In the genomic region with DNA sequence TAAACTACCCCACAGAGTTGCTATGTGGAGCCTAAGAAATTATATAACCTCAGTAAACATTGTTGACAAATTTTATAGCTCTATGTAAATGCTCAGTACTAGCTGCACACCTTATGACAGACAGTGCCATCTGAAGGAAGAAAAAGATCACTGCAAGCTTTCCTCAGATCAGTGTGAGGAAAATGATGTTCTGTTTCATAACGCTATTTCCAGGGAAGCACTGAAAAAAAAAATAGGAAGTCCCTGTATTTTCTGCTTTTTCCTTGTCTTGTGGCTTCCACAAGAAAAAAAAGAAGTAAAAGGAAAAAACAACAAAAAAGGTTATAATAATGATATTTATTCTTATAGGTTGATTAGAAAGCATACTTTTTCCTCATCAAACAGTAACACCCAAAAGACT, we compare ENCODE assay signal across 8 cellular contexts. TPM values are rescaled to one million over a fixed set of nuclear protein-coding genes. Genes with fewer than 3 reads are reported as not detected.
DNase-seq lines count a peak whose midpoint lies in the region; ATAC-seq and TF ChIP-seq lines count a peak whose summit lies in the region.

No MANE protein-coding gene starts in this region.

- H3K27ac ChIP-seq in body of pancreas = no peak overlapping the region
- H3K27ac ChIP-seq in left lung = peak overlapping the region in 1 of 2 donors; percentile 25

- H3K9me3 ChIP-seq in body of pancreas (no peaks in the 10 kb centered on the region), left lung (no peaks in the 10 kb centered on the region)

- H3K4me3 Mint-ChIP-seq in activated T-cell treated with anti-CD3 and anti-CD28 coated beads, Interleukin-2, amount 50 U/mL, for 4 hours = no peak overlapping the region

- no peak for DNase-seq in activated T-cell treated with anti-CD3 and anti-CD28 coated beads, Interleukin-2, amount 50 U/mL, for 4 hours
- no peak for DNase-seq in activated T-cell treated with anti-CD3 and anti-CD28 coated beads for 4 hours
- peak; percentile 32 for DNase-seq in NCI-H2227 treated with DMSO at 0.1 percent for 48 hours (lab: John Stamatoyannopoulos, UW)
- no peak for DNase-seq in body of pancreas
- DNase-seq in left lung = no peak
- DNase-seq in activated naive CD4-positive, alpha-beta T cell treated with anti-CD3 and anti-CD28 coated beads, Interleukin-2, amount 50 U/mL, for 16 hours = no peak

- no peak for TF ChIP-seq POLR2A in body of pancreas (IDR thresholded peaks at IDR 0.05)

- H3K36me3 ChIP-seq in body of pancreas (replicated peaks in 1 of 2; ENCODE audit: insufficient read depth in 1 of 2, low read depth in 2 of 2) = no peaks in the 10 kb centered on the region
- no peaks in the 10 kb centered on the region for H3K36me3 ChIP-seq in left lung

- H3K27me3 Mint-ChIP-seq in activated T-cell treated with anti-CD3 and anti-CD28 coated beads, Interleukin-2, amount 50 U/mL, for 4 hours (ENCODE audit: low read depth) = no peaks in the 10 kb centered on the region

- 0 to 10% methylated on average over 1 of the region's 1 CpG for WGBS in body of pancreas, 2 donors

- H3K4me3 ChIP-seq in body of pancreas (no peak overlapping the region), left lung (no peak overlapping the region)

- peaks cover 12% of the 10 kb centered on the region for H3K9me3 Mint-ChIP-seq in activated T-cell treated with anti-CD3 and anti-CD28 coated beads, Interleukin-2, amount 50 U/mL, for 4 hours

- H3K36me3 Mint-ChIP-seq in activated T-cell treated with anti-CD3 and anti-CD28 coated beads, Interleukin-2, amount 50 U/mL, for 4 hours (ENCODE audit: insufficient read depth) = peaks cover 16% of the 10 kb centered on the region

- H3K27me3 ChIP-seq in body of pancreas = no peaks in the 10 kb centered on the region
- H3K27me3 ChIP-seq in left lung = no peaks in the 10 kb centered on the region

- H3K4me1 ChIP-seq in body of pancreas (no peaks in the 10 kb centered on the region), left lung (peaks cover 0 to 52% of the 10 kb centered on the region in 2 donors)

- peak; percentile 57 to 73 for ATAC-seq in activated T-cell treated with anti-CD3 and anti-CD28 coated beads, Interleukin-2, amount 50 U/mL, for 4 hours
- peak; percentile 58 for ATAC-seq in HG02943 (IDR thresholded peaks at IDR 0.05; ENCODE audit: low read depth, unreplicated experiment)
- ATAC-seq in body of pancreas = peak; percentile 55
- peak; percentile 80 for ATAC-seq in left lung
- ATAC-seq in HG02759 (IDR thresholded peaks at IDR 0.05; ENCODE audit: unreplicated experiment) = no peak

- peaks cover 60% of the 10 kb centered on the region for H3K4me1 Mint-ChIP-seq in activated T-cell treated with anti-CD3 and anti-CD28 coated beads, Interleukin-2, amount 50 U/mL, for 4 hours (ENCODE audit: low read depth)

- TF ChIP-seq CTCF in body of pancreas (IDR thresholded peaks at IDR 0.05) = peak in 4 of 7 experiments; percentile 7 to 40 (median 20)
- no peak for TF ChIP-seq CTCF in left lung (IDR thresholded peaks at IDR 0.05)

- intact Hi-C loops in body of pancreas (cut with DNase I) (no loop called here), left lung (cut with DNase I) (no loop called here)

RNA-seq across cellular contexts. Expression of gene LYST, which starts 23.2 kb away (rescaled TPM):
- total RNA-seq in activated T-cell treated with anti-CD3 and anti-CD28 coated beads, Interleukin-2, amount 50 U/mL, for 4 hours = 10 to 100 TPM; 30.3 to 35.2 (median 33.7) TPM
- total RNA-seq in body of pancreas = 10 to 100 TPM; 16.5 to 21.0 TPM
- total RNA-seq in left lung = 10 to 100 TPM; 33.4 to 64.9 TPM

Comparison
In these comparisons a context has a peak if more than half of its experiments do, and no peak if none do; other contexts are left out.
1. CTCF ChIP-seq: peak in body of pancreas (4 of 7); none in left lung (0 of 2).